Comparison of ENCODE assay signal across 20 cellular contexts in genomic region chr3:27746838-27747237, GRCh38.
DNase-seq lines count a peak whose midpoint lies in the region.
"Had no signal": no experiment of that assay in that cellular context is flagged by ENCODE, and none has a peak within 500 bp of the region (broad histone marks: within the 10 kb centered on the region; RNA-seq: fewer than 3 reads in every experiment).

No MANE protein-coding gene starts in this region.

- DNase-seq in DMS 273 treated with DMSO at 0.1 percent for 48 hours (lab: John Stamatoyannopoulos, UW) (peak; percentile 59), NCI-H524 (lab: John Stamatoyannopoulos, UW) (peak; percentile 83 to 92), RPMI8226 (peak; percentile 5), pons (ENCODE audit: low spot score) (peak; percentile 6), KG1 (lab: John Stamatoyannopoulos, UW) (no peak), DMS53 (lab: John Stamatoyannopoulos, UW) (no peak), medulla oblongata (ENCODE audit: extremely low spot score) (no peak)
- DNase-seq: CD8-positive, alpha-beta T cell; EL; GF-D8; H7; HFFc6; MM.1S; NCI-H1092; NCI-H1436; NCI-H187 treated with DMSO at 0.1 percent for 48 hours; NCI-H2107; NCI-H748 treated with DMSO at 0.1 percent for 48 hours; PC-3; SIG-M5 had no signal

Comparison
In these comparisons a context has a peak if more than half of its experiments do, and no peak if none do; other contexts are left out.
1. DNase-seq: peak in DMS 273 treated with DMSO at 0.1 percent for 48 hours (single experiment), NCI-H524 (2 of 2), RPMI8226 (single experiment) and pons (single experiment); none in KG1 (single experiment), DMS53 (single experiment) and medulla oblongata (single experiment).